ENCODE assay signal across 1 cellular context in genomic region chr16:1188781-1189189, GRCh38.
TF ChIP-seq lines count a peak whose summit lies in the region.

No MANE protein-coding gene starts in this region.

TF ChIP-seq in K562, 482 proteins besides CTCF, POLR2A, EP300 and RAD21 (continued from another document):
- TF ChIP-seq ZNF511 (CRISPR knock-in tag; IDR thresholded peaks at IDR 0.05), result peak; percentile 98
- no peak for TF ChIP-seq CTBP1 (IDR thresholded peaks at IDR 0.05; ENCODE audit: borderline replicate concordance)
- no peak for TF ChIP-seq ATF6 (CRISPR knock-in tag; IDR thresholded peaks at IDR 0.05)
- no peak for TF ChIP-seq ZNF780A (CRISPR knock-in tag; IDR thresholded peaks at IDR 0.05)
- TF ChIP-seq CREB5 (CRISPR knock-in tag; IDR thresholded peaks at IDR 0.05), result no peak
- peak; percentile 89; the same call in 1 of the 2 replicates for TF ChIP-seq AFF4 (CRISPR knock-in tag; IDR thresholded peaks at IDR 0.05)
- peak in 1 of 2 experiments; percentile 17; a peak in 1 of 4 replicates for TF ChIP-seq RCOR1 (IDR thresholded peaks at IDR 0.05; ENCODE audit: borderline replicate concordance in 1 of 2, low read depth in 2 of 2, low read length in 2 of 2)
- TF ChIP-seq HDGF (IDR thresholded peaks at IDR 0.05), result no peak
- TF ChIP-seq CXXC5 (CRISPR knock-in tag; IDR thresholded peaks at IDR 0.05), result peak; percentile 27; the same call in 1 of the 2 replicates
- no peak for TF ChIP-seq NKRF (IDR thresholded peaks at IDR 0.05; ENCODE audit: borderline replicate concordance)
- no peak for TF ChIP-seq ZNF253 (CRISPR knock-in tag; conservative IDR thresholded peaks at IDR 0.05)
- TF ChIP-seq AFF1 (IDR thresholded peaks at IDR 0.05; ENCODE audit: low read depth in 1 of 2, partially characterized antibody in 2 of 2), result peak in 1 of 2 experiments; percentile 66
- peak in 1 of 2 experiments; percentile 59; a peak in 1 of 4 replicates for TF ChIP-seq MAZ (CRISPR knock-in tag; conservative IDR thresholded peaks at IDR 0.05 in 1 of 2, IDR thresholded peaks at IDR 0.05 in 1 of 2)
- TF ChIP-seq LCOR (CRISPR knock-in tag; IDR thresholded peaks at IDR 0.05), result 0 out of 2 replicates have a peak, but pooled peaks have one; percentile 62
- TF ChIP-seq, protein P1, sequence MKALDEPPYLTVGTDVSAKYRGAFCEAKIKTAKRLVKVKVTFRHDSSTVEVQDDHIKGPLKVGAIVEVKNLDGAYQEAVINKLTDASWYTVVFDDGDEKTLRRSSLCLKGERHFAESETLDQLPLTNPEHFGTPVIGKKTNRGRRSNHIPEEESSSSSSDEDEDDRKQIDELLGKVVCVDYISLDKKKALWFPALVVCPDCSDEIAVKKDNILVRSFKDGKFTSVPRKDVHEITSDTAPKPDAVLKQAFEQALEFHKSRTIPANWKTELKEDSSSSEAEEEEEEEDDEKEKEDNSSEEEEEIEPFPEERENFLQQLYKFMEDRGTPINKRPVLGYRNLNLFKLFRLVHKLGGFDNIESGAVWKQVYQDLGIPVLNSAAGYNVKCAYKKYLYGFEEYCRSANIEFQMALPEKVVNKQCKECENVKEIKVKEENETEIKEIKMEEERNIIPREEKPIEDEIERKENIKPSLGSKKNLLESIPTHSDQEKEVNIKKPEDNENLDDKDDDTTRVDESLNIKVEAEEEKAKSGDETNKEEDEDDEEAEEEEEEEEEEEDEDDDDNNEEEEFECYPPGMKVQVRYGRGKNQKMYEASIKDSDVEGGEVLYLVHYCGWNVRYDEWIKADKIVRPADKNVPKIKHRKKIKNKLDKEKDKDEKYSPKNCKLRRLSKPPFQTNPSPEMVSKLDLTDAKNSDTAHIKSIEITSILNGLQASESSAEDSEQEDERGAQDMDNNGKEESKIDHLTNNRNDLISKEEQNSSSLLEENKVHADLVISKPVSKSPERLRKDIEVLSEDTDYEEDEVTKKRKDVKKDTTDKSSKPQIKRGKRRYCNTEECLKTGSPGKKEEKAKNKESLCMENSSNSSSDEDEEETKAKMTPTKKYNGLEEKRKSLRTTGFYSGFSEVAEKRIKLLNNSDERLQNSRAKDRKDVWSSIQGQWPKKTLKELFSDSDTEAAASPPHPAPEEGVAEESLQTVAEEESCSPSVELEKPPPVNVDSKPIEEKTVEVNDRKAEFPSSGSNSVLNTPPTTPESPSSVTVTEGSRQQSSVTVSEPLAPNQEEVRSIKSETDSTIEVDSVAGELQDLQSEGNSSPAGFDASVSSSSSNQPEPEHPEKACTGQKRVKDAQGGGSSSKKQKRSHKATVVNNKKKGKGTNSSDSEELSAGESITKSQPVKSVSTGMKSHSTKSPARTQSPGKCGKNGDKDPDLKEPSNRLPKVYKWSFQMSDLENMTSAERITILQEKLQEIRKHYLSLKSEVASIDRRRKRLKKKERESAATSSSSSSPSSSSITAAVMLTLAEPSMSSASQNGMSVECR (CRISPR knock-in tag; IDR thresholded peaks at IDR 0.05), result 0 out of 2 replicates have a peak, but pooled peaks have one; percentile 36
- peak; percentile 96 for TF ChIP-seq PRMT5 (CRISPR knock-in tag; IDR thresholded peaks at IDR 0.05)
TF ChIP-seq in K562: peak in this region for 32.
